27 cellular contexts compared by ENCODE assay signal in genomic region chr10:42990016-42990720, GRCh38.
A peak's percentile ranks its signal among the peaks of the same experiment; 100 is the strongest.
DNase-seq lines count a peak whose midpoint lies in the region; ATAC-seq and TF ChIP-seq lines count a peak whose summit lies in the region.
"Had no signal": no experiment of that assay in that cellular context is flagged by ENCODE, and none has a peak within 500 bp of the region (broad histone marks: within the 10 kb centered on the region; RNA-seq: fewer than 3 reads in every experiment).

No MANE protein-coding gene starts in this region.

- no peaks in the 10 kb centered on the region for H3K9me3 Mint-ChIP-seq in endothelial cell (ENCODE audit: unreplicated experiment)
- no peaks in the 10 kb centered on the region for H3K9me3 Mint-ChIP-seq in progenitor cell of endocrine pancreas (ENCODE audit: low read depth)
- H3K9me3 Mint-ChIP-seq in endodermal cell, result no peaks in the 10 kb centered on the region
- H3K9me3 Mint-ChIP-seq: activated CD4-positive, alpha-beta T cell treated with anti-CD3 and anti-CD28 coated beads, Interleukin-2, amount 10 ng/mL, durations not matched to agents 7 days and 5 days; CD4-positive, alpha-beta memory T cell; naive thymus-derived CD4-positive, alpha-beta T cell had no signal

- H3K27ac Mint-ChIP-seq in endothelial cell (ENCODE audit: unreplicated experiment) (no peak overlapping the region), progenitor cell of endocrine pancreas (no peak overlapping the region), endodermal cell (no peak overlapping the region)
- H3K27ac Mint-ChIP-seq: activated CD4-positive, alpha-beta T cell treated with anti-CD3 and anti-CD28 coated beads, Interleukin-2, amount 10 ng/mL, durations not matched to agents 7 days and 5 days had no signal

- H3K27me3 ChIP-seq in DND-41 (ENCODE audit: insufficient read depth, low read length, poor library complexity), result no peaks in the 10 kb centered on the region
- H3K27me3 ChIP-seq in endodermal cell (ENCODE audit: control insufficient read depth, insufficient read depth, low read length, poor library complexity, severe bottlenecking), result no peaks in the 10 kb centered on the region
- H3K27me3 ChIP-seq: MG63, Peyer's patch had no signal

- no peak overlapping the region for H3K4me2 ChIP-seq in DND-41 (ENCODE audit: insufficient read depth, low read length)

- no peak overlapping the region for H3K4me3 ChIP-seq in DND-41 (ENCODE audit: low read depth in 1 of 2, low read length in 2 of 2)
- H3K4me3 ChIP-seq in endodermal cell (ENCODE audit: low read length), result no peak overlapping the region
- H3K4me3 ChIP-seq: MG63, Peyer's patch, skin epidermis had no signal

- TF ChIP-seq CTCF in DND-41 (IDR thresholded peaks at IDR 0.05; ENCODE audit: borderline replicate concordance, extremely low read depth, low read length, poor library complexity, severe bottlenecking) (no peak), endothelial cell (IDR thresholded peaks at IDR 0.05; ENCODE audit: unreplicated experiment) (no peak), progenitor cell of endocrine pancreas (IDR thresholded peaks at IDR 0.05; ENCODE audit: unreplicated experiment) (no peak), endodermal cell (conservative IDR thresholded peaks at IDR 0.05) (no peak)

- H3K9me3 ChIP-seq in DND-41 (ENCODE audit: insufficient read depth, low read length, severe bottlenecking), result no peaks in the 10 kb centered on the region
- H3K9me3 ChIP-seq in KOPT-K1 (ENCODE audit: insufficient read depth, low read length, poor library complexity, severe bottlenecking), result no peaks in the 10 kb centered on the region
- no peaks in the 10 kb centered on the region for H3K9me3 ChIP-seq in endodermal cell (ENCODE audit: control insufficient read depth, low read length)
- H3K9me3 ChIP-seq: MG63, Peyer's patch had no signal

- WGBS in endodermal cell (ENCODE audit: insufficient coverage in 1 of 2, insufficient read length in 1 of 2), 2 experiments, result 90 to 92% methylated on average over 6 to 18 of the region's 18 CpGs

- no peaks in the 10 kb centered on the region for H3K36me3 ChIP-seq in DND-41 (ENCODE audit: insufficient read depth, low read length)
- no peaks in the 10 kb centered on the region for H3K36me3 ChIP-seq in KOPT-K1 (ENCODE audit: insufficient read depth, low read length)
- no peaks in the 10 kb centered on the region for H3K36me3 ChIP-seq in endodermal cell (ENCODE audit: control insufficient read depth, insufficient read depth, low read length)
- H3K36me3 ChIP-seq: MG63, Peyer's patch had no signal

- no peaks in the 10 kb centered on the region for H3K79me2 ChIP-seq in DND-41 (ENCODE audit: insufficient read depth, low read length)

- no peaks in the 10 kb centered on the region for H3K4me1 ChIP-seq in DND-41 (ENCODE audit: insufficient read depth, low read length)
- no peaks in the 10 kb centered on the region for H3K4me1 ChIP-seq in endodermal cell (ENCODE audit: control insufficient read depth, insufficient read depth, low read length)
- H3K4me1 ChIP-seq: Peyer's patch had no signal

- H3K4me3 Mint-ChIP-seq in endothelial cell (ENCODE audit: unreplicated experiment) (no peak overlapping the region), progenitor cell of endocrine pancreas (ENCODE audit: low read depth) (no peak overlapping the region), endodermal cell (no peak overlapping the region)
- H3K4me3 Mint-ChIP-seq: activated CD4-positive, alpha-beta T cell treated with anti-CD3 and anti-CD28 coated beads, Interleukin-2, amount 10 ng/mL, durations not matched to agents 7 days and 5 days; CD4-positive, alpha-beta memory T cell had no signal

- H3K9ac ChIP-seq in DND-41 (ENCODE audit: low read depth, low read length), result no peak overlapping the region
- no peak overlapping the region for H3K9ac ChIP-seq in endodermal cell (ENCODE audit: extremely low read depth, low read length, poor library complexity, severe bottlenecking)

- no peak overlapping the region for H3K27ac ChIP-seq in DND-41 (ENCODE audit: low read length)
- peak overlapping the region; percentile 42 for H3K27ac ChIP-seq in KOPT-K1 (ENCODE audit: low read depth, low read length, poor library complexity, severe bottlenecking)
- no peak overlapping the region for H3K27ac ChIP-seq in endodermal cell (ENCODE audit: low read depth, low read length)
- H3K27ac ChIP-seq: Peyer's patch, skin epidermis, VCaP had no signal

- no peaks in the 10 kb centered on the region; the same call in 1 of the 2 replicates for H4K20me1 ChIP-seq in DND-41 (ENCODE audit: insufficient read depth, low read length)

- ATAC-seq in DND-41 (ENCODE audit: insufficient read depth, low read depth) (peak; percentile 78), GM19467 (IDR thresholded peaks at IDR 0.05; ENCODE audit: unreplicated experiment) (no peak)
- ATAC-seq: naive thymus-derived CD4-positive, alpha-beta T cell had no signal

- no peaks in the 10 kb centered on the region for H3K4me1 Mint-ChIP-seq in endothelial cell (ENCODE audit: unreplicated experiment)
- peaks cover 3% of the 10 kb centered on the region for H3K4me1 Mint-ChIP-seq in progenitor cell of endocrine pancreas (ENCODE audit: low read depth)
- H3K4me1 Mint-ChIP-seq in endodermal cell, result no peaks in the 10 kb centered on the region

- H2AFZ ChIP-seq in DND-41 (ENCODE audit: low read depth, low read length), result no peak overlapping the region

- H3K27me3 Mint-ChIP-seq in endothelial cell (ENCODE audit: unreplicated experiment), result peaks cover 12% of the 10 kb centered on the region
- peaks cover 4% of the 10 kb centered on the region for H3K27me3 Mint-ChIP-seq in progenitor cell of endocrine pancreas
- no peaks in the 10 kb centered on the region for H3K27me3 Mint-ChIP-seq in endodermal cell (ENCODE audit: insufficient read depth)
- H3K27me3 Mint-ChIP-seq: activated CD4-positive, alpha-beta T cell treated with anti-CD3 and anti-CD28 coated beads, Interleukin-2, amount 10 ng/mL, durations not matched to agents 7 days and 5 days had no signal

- DNase-seq in DND-41 (peak; percentile 27), endothelial cell (ENCODE audit: low spot score) (peak; percentile 2), progenitor cell of endocrine pancreas (ENCODE audit: low spot score, unreplicated experiment) (peak; percentile 7), endodermal cell (no peak)
- no peak for DNase-seq in activated CD4-positive, alpha-beta T cell treated with anti-CD3 and anti-CD28 coated beads for 48 hours
- DNase-seq: activated CD4-positive, alpha-beta T cell treated with anti-CD3 and anti-CD28 coated beads, Interleukin-2, amount 10 ng/mL, durations not matched to agents 7 days and 5 days; CD4-positive, alpha-beta memory T cell; cerebellar nuclear complex; DMS 273 treated with DMSO at 0.1 percent for 48 hours; HCEC 1CT; KBM-7; MG63; midbrain; NCI-H1436; NCI-H2081 treated with DMSO at 0.1 percent for 48 hours; NCI-H226; occipital lobe; SIG-M5; SW 1271; T-helper 9 cell; trophoblast cell had no signal

- H3K36me3 Mint-ChIP-seq in endothelial cell (ENCODE audit: low read depth, unreplicated experiment) (peaks cover 3% of the 10 kb centered on the region), progenitor cell of endocrine pancreas (ENCODE audit: insufficient read depth) (no peaks in the 10 kb centered on the region), endodermal cell (ENCODE audit: low read depth) (no peaks in the 10 kb centered on the region)
- H3K36me3 Mint-ChIP-seq: CD4-positive, alpha-beta memory T cell; naive thymus-derived CD4-positive, alpha-beta T cell had no signal

Comparison
In these comparisons a context has a peak if more than half of its experiments do, and no peak if none do; other contexts are left out.
1. DNase-seq: peak in DND-41 (single experiment), endothelial cell (single experiment) and progenitor cell of endocrine pancreas (single experiment); none in endodermal cell (single experiment) and activated CD4-positive, alpha-beta T cell treated with anti-CD3 and anti-CD28 coated beads for 48 hours (single experiment).